In the genomic region with DNA sequence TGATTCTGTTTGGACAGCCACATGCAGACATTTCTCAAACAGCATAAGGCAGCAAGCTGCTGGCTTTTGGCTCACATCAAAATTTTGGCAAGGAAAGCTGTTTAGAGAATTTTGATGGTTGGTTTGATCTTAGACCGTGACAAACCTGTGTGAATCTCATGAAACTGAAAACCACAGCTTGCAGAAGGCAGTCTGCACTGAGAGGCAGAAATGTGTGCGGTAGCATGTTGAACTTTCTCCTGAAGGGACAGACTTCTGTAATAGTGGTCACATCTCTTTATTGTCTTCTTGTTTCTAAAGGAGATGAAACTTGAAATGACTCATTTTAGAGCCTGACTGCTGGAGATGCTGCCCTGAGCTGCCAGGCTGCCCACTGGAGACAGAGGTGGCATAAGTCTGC, we compare ENCODE assay signal across 8 cellular contexts.
DNase-seq lines count a peak whose midpoint lies in the region; ATAC-seq and TF ChIP-seq lines count a peak whose summit lies in the region.
"Not testable (repeated sequence)": the region's sequence is repeated elsewhere in the genome, so short reads cannot be mapped to it uniquely, and the experiment has no call there.

No MANE protein-coding gene starts in this region.

- H3K27me3 Mint-ChIP-seq in stimulated activated naive B cell treated with anti-CD40 and anti-IgM and Interleukin-4, amounts not matched to agents 10 μg/mL and 1 μg/mL and 100 μg/mL, for 72 hours = not testable (repeated sequence)

- not testable (repeated sequence) for H3K27ac Mint-ChIP-seq in stimulated activated naive B cell treated with anti-CD40 and anti-IgM and Interleukin-4, amounts not matched to agents 10 μg/mL and 1 μg/mL and 100 μg/mL, for 72 hours

- H3K9me3 Mint-ChIP-seq in stimulated activated naive B cell treated with anti-CD40 and anti-IgM and Interleukin-4, amounts not matched to agents 10 μg/mL and 1 μg/mL and 100 μg/mL, for 72 hours = not testable (repeated sequence)

- H3K4me3 Mint-ChIP-seq in stimulated activated naive B cell treated with anti-CD40 and anti-IgM and Interleukin-4, amounts not matched to agents 10 μg/mL and 1 μg/mL and 100 μg/mL, for 72 hours = not testable (repeated sequence)

- not testable (repeated sequence) for H3K4me1 Mint-ChIP-seq in stimulated activated naive B cell treated with anti-CD40 and anti-IgM and Interleukin-4, amounts not matched to agents 10 μg/mL and 1 μg/mL and 100 μg/mL, for 72 hours

- TF ChIP-seq POLR2A in GM18505 (IDR thresholded peaks at IDR 0.05; ENCODE audit: borderline replicate concordance, extremely low read depth, insufficient read depth, insufficient read length) = not testable (repeated sequence)

- DNase-seq in stimulated activated naive B cell treated with anti-CD40 and anti-IgM and Interleukin-4, amounts not matched to agents 10 μg/mL and 1 μg/mL and 100 μg/mL, for 72 hours = not testable (repeated sequence)

- H3K36me3 Mint-ChIP-seq in stimulated activated naive B cell treated with anti-CD40 and anti-IgM and Interleukin-4, amounts not matched to agents 10 μg/mL and 1 μg/mL and 100 μg/mL, for 72 hours = not testable (repeated sequence)

- ATAC-seq in GM18505 (IDR thresholded peaks at IDR 0.05; ENCODE audit: unreplicated experiment) (peak; percentile 90), GM18867 (IDR thresholded peaks at IDR 0.05; ENCODE audit: unreplicated experiment) (peak; percentile 84), GM19395 (IDR thresholded peaks at IDR 0.05; ENCODE audit: unreplicated experiment) (peak; percentile 83), GM21381 (IDR thresholded peaks at IDR 0.05; ENCODE audit: unreplicated experiment) (peak; percentile 68), HG02852 (IDR thresholded peaks at IDR 0.05; ENCODE audit: unreplicated experiment) (peak; percentile 66), HG03064 (IDR thresholded peaks at IDR 0.05; ENCODE audit: low read depth, unreplicated experiment) (peak; percentile 92), HG03558 (IDR thresholded peaks at IDR 0.05; ENCODE audit: extremely low read depth, unreplicated experiment) (peak; percentile 56)
- ATAC-seq in stimulated activated naive B cell treated with anti-CD40 and anti-IgM and Interleukin-4, amounts not matched to agents 10 μg/mL and 1 μg/mL and 100 μg/mL, for 72 hours (replicated peaks) = peak; percentile 31 to 41

Comparison
In these comparisons a context has a peak if more than half of its experiments do, and no peak if none do; other contexts are left out.
1. ATAC-seq: peak in every context shown above with its lines; median percentile 92 in HG03064; 90 in GM18505; 84 in GM18867; 83 in GM19395; 68 in GM21381; 66 in HG02852; 56 in HG03558; 36 in stimulated activated naive B cell treated with anti-CD40 and anti-IgM and Interleukin-4, amounts not matched to agents 10 μg/mL and 1 μg/mL and 100 μg/mL, for 72 hours.